In genomic region chr7:6730343-6730633, GRCh38 we compare ENCODE assay signal across 8 cellular contexts. TPM values are rescaled to one million over a fixed set of nuclear protein-coding genes. Genes with fewer than 3 reads are reported as not detected.
DNase-seq lines count a peak whose midpoint lies in the region; ATAC-seq and TF ChIP-seq lines count a peak whose summit lies in the region.

No MANE protein-coding gene starts in this region.

- H3K4me1 ChIP-seq in RWPE2 (ENCODE audit: insufficient read depth, poor library complexity, severe bottlenecking), result no peaks in the 10 kb centered on the region

- TF ChIP-seq POLR2A in GM18505 (IDR thresholded peaks at IDR 0.05; ENCODE audit: borderline replicate concordance, extremely low read depth, insufficient read depth, insufficient read length), result no peak

- H3K4me1 Mint-ChIP-seq in osteocyte (ENCODE audit: unreplicated experiment), result peaks cover 19% of the 10 kb centered on the region

- H3K27ac Mint-ChIP-seq in osteocyte (ENCODE audit: unreplicated experiment), result peak overlapping the region; percentile 92

- H3K4me3 Mint-ChIP-seq in osteocyte (ENCODE audit: unreplicated experiment), result peak overlapping the region; percentile 87

- no peaks in the 10 kb centered on the region for H3K27me3 ChIP-seq in RWPE2 (ENCODE audit: insufficient read depth, poor library complexity, severe bottlenecking)

- H3K9me3 ChIP-seq in RWPE2 (ENCODE audit: severe bottlenecking), result no peaks in the 10 kb centered on the region

- H3K9me3 Mint-ChIP-seq in osteocyte (ENCODE audit: unreplicated experiment), result no peaks in the 10 kb centered on the region

- no peaks in the 10 kb centered on the region for H3K27me3 Mint-ChIP-seq in osteocyte (ENCODE audit: unreplicated experiment)

- DNase-seq in RWPE2 (ENCODE audit: low spot score), result no peak
- DNase-seq in fibroblast of peridontal ligament (ENCODE audit: extremely low read depth), result peak; percentile 29
- no peak for DNase-seq in osteocyte (ENCODE audit: extremely low spot score, unreplicated experiment)
- DNase-seq in NCI-H774 (lab: John Stamatoyannopoulos, UW), result no peak
- DNase-seq in mesenteric fat pad (ENCODE audit: low spot score), result no peak

- H3K27ac ChIP-seq in RWPE2 (ENCODE audit: poor library complexity, severe bottlenecking), result peak overlapping the region; percentile 57

- peaks cover 24% of the 10 kb centered on the region for H3K36me3 Mint-ChIP-seq in osteocyte (ENCODE audit: unreplicated experiment)

- H3K4me3 ChIP-seq in RWPE2 (ENCODE audit: severe bottlenecking), result peak overlapping the region; percentile 55

- peaks cover 28% of the 10 kb centered on the region for H3K36me3 ChIP-seq in RWPE2 (ENCODE audit: low read depth)

- ATAC-seq in GM21526 (IDR thresholded peaks at IDR 0.05; ENCODE audit: low FRiP score, unreplicated experiment) (peak; percentile 18), RWPE2 (ENCODE audit: low read depth) (peak; percentile 51; the same call in 2 of the 3 replicates), GM21390 (IDR thresholded peaks at IDR 0.05; ENCODE audit: unreplicated experiment) (no peak), GM18505 (IDR thresholded peaks at IDR 0.05; ENCODE audit: unreplicated experiment) (no peak)

- TF ChIP-seq CTCF in RWPE2 (IDR thresholded peaks at IDR 0.05; ENCODE audit: poor library complexity, severe bottlenecking), result no peak
- no peak for TF ChIP-seq CTCF in osteocyte (IDR thresholded peaks at IDR 0.05)

RNA-seq across cellular contexts. Expression of gene ZNF12, which starts 23.5 kb away (rescaled TPM):
- total RNA-seq in osteocyte (23.2 and 25.0 TPM in 2 replicates), mesenteric fat pad (16.6 TPM)

RNA-seq across cellular contexts. Expression of gene RSPH10B2, which starts 23.6 kb away (rescaled TPM):
- total RNA-seq in osteocyte (0.38 and 0.81 TPM in 2 replicates), mesenteric fat pad (not detected)

Comparison
In these comparisons a context has a peak if more than half of its experiments do, and no peak if none do; other contexts are left out.
1. ATAC-seq: peak in GM21526 (single experiment) and RWPE2 (single experiment); none in GM21390 (single experiment) and GM18505 (single experiment).